Comparison of ENCODE assay signal across 8 cellular contexts in genomic region chr5:168219515-168220410, GRCh38.
DNase-seq lines count a peak whose midpoint lies in the region; ATAC-seq and FAIRE-seq lines count a peak whose summit lies in the region.

No MANE protein-coding gene starts in this region.

- H3K9me3 Mint-ChIP-seq in activated T-cell treated with anti-CD3 and anti-CD28 coated beads, Interleukin-2, amount 50 U/mL, for 72 hours = no peaks in the 10 kb centered on the region

- H3K4me1 Mint-ChIP-seq in activated T-cell treated with anti-CD3 and anti-CD28 coated beads, Interleukin-2, amount 50 U/mL, for 72 hours (ENCODE audit: low read depth) = no peaks in the 10 kb centered on the region

- ATAC-seq in GM19452 (IDR thresholded peaks at IDR 0.05; ENCODE audit: unreplicated experiment) (peak; percentile 88), HG03442 (IDR thresholded peaks at IDR 0.05; ENCODE audit: unreplicated experiment) (peak; percentile 90), HG03039 (IDR thresholded peaks at IDR 0.05; ENCODE audit: unreplicated experiment) (no peak)
- ATAC-seq in activated T-cell treated with anti-CD3 and anti-CD28 coated beads, Interleukin-2, amount 50 U/mL, for 72 hours (replicated peaks in 1 of 2) = peak in 1 of 2 donors; percentile 59

- peak; percentile 81 for FAIRE-seq in frontal cortex (lab: Jason Lieb, UNC)

- DNase-seq in ELF-1 (ENCODE audit: low read depth, low spot score) (peak; percentile 91), NCI-H526 (lab: John Stamatoyannopoulos, UW) (peak; percentile 45 to 72), frontal cortex (ENCODE audit: low spot score in 2 of 2) (peak; percentile 67 to 79), nucleus accumbens (lab: John Stamatoyannopoulos, UW) (peak in 44 of 56 donors; percentile 2 to 73 (median 22))
- DNase-seq in activated T-cell treated with anti-CD3 and anti-CD28 coated beads, Interleukin-2, amount 50 U/mL, for 72 hours = peak; percentile 21 to 53

- H3K27ac Mint-ChIP-seq in activated T-cell treated with anti-CD3 and anti-CD28 coated beads, Interleukin-2, amount 50 U/mL, for 72 hours = no peak overlapping the region

- no peaks in the 10 kb centered on the region for H3K36me3 Mint-ChIP-seq in activated T-cell treated with anti-CD3 and anti-CD28 coated beads, Interleukin-2, amount 50 U/mL, for 72 hours (ENCODE audit: insufficient read depth in 2 of 2)

- H3K27me3 Mint-ChIP-seq in activated T-cell treated with anti-CD3 and anti-CD28 coated beads, Interleukin-2, amount 50 U/mL, for 72 hours (ENCODE audit: low read depth) = peaks cover 12% of the 10 kb centered on the region

- H3K4me3 Mint-ChIP-seq in activated T-cell treated with anti-CD3 and anti-CD28 coated beads, Interleukin-2, amount 50 U/mL, for 72 hours = no peak overlapping the region

Comparison
In these comparisons a context has a peak if more than half of its experiments do, and no peak if none do; other contexts are left out.
1. DNase-seq: peak in every context shown above with its lines; median percentile 91 in ELF-1; 73 in frontal cortex; 58 in NCI-H526; 37 in activated T-cell treated with anti-CD3 and anti-CD28 coated beads, Interleukin-2, amount 50 U/mL, for 72 hours; 22 in nucleus accumbens.